1 cellular context compared by ENCODE assay signal in the genomic region with DNA sequence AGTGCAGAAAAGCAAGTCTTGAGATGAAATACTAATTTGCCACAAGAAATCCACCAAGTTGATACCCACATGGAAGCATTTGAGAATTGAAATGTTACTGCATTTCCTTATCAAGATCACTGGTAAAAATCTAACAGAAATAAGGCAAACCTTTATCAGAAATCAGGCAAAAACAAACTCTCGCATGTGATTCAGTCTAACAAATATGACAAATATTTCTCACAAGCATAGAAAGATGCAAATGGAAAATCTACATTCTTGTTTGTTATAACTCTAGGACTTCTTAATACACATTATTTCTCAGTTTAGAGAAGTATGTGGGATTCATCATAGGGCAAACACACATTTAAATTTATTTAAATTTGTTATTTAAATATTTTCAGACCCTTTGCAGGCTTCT.
TF ChIP-seq lines count a peak whose summit lies in the region.

No MANE protein-coding gene starts in this region.

TF ChIP-seq in endothelial cell of umbilical vein, 7 proteins besides CTCF, POLR2A, EP300 and RAD21:
- TF ChIP-seq POLR2AphosphoS5 (IDR thresholded peaks at IDR 0.05; ENCODE audit: insufficient read depth, low read depth, low read length) (no peak), FOS (IDR thresholded peaks at IDR 0.05; ENCODE audit: borderline replicate concordance, insufficient read depth, low read length) (no peak), JUN (IDR thresholded peaks at IDR 0.05; ENCODE audit: borderline replicate concordance, insufficient read depth, insufficient read length, low read depth) (no peak), MYC (IDR thresholded peaks at IDR 0.05; ENCODE audit: low read depth, low read length) (no peak), GATA2 (IDR thresholded peaks at IDR 0.05; ENCODE audit: insufficient read depth, insufficient read length, low read depth, low read length) (no peak), EZH2 (IDR thresholded peaks at IDR 0.05; ENCODE audit: borderline replicate concordance, low read depth, low read length, severe bottlenecking) (no peak)
- TF ChIP-seq, protein P1, sequence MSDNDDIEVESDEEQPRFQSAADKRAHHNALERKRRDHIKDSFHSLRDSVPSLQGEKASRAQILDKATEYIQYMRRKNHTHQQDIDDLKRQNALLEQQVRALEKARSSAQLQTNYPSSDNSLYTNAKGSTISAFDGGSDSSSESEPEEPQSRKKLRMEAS (IDR thresholded peaks at IDR 0.05; ENCODE audit: insufficient read depth, insufficient read length), result no peak
